1 cellular context compared by ENCODE assay signal in genomic region chr1:984476-984814, GRCh38.
TF ChIP-seq lines count a peak whose summit lies in the region.

No MANE protein-coding gene starts in this region.

TF ChIP-seq in HEK293, 187 proteins besides CTCF, POLR2A, EP300 and RAD21 (continued from another document):
- no peak for TF ChIP-seq ZFHX2 (tag by site-specific recombination; conservative IDR thresholded peaks at IDR 0.05)
- no peak for TF ChIP-seq KLF9 (tag by site-specific recombination; IDR thresholded peaks at IDR 0.05; ENCODE audit: low read depth)
- no peak for TF ChIP-seq HOXA7 (CRISPR knock-in tag; IDR thresholded peaks at IDR 0.05; ENCODE audit: borderline replicate concordance)
- no peak for TF ChIP-seq TRIM28 (IDR thresholded peaks at IDR 0.05; ENCODE audit: borderline replicate concordance, low read length)
- no peak for TF ChIP-seq ZNF112 (tag by site-specific recombination; IDR thresholded peaks at IDR 0.05)
- TF ChIP-seq ZNF639 (tag by site-specific recombination; IDR thresholded peaks at IDR 0.05), result 0 out of 2 replicates have a peak, but pooled peaks have one; percentile 35
- no peak for TF ChIP-seq ZNF391 (tag by site-specific recombination; IDR thresholded peaks at IDR 0.05; ENCODE audit: borderline replicate concordance, low read depth)
- peak; percentile 38; the same call in 1 of the 2 replicates for TF ChIP-seq ZNF501 (tag by site-specific recombination; IDR thresholded peaks at IDR 0.05)
- TF ChIP-seq TCF7L2 (IDR thresholded peaks at IDR 0.05; ENCODE audit: borderline replicate concordance, low read depth, low read length), result no peak
- no peak for TF ChIP-seq PBX3 (CRISPR knock-in tag; IDR thresholded peaks at IDR 0.05)
- no peak for TF ChIP-seq ZNF701 (tag by site-specific recombination; IDR thresholded peaks at IDR 0.05)
- TF ChIP-seq, protein P1, sequence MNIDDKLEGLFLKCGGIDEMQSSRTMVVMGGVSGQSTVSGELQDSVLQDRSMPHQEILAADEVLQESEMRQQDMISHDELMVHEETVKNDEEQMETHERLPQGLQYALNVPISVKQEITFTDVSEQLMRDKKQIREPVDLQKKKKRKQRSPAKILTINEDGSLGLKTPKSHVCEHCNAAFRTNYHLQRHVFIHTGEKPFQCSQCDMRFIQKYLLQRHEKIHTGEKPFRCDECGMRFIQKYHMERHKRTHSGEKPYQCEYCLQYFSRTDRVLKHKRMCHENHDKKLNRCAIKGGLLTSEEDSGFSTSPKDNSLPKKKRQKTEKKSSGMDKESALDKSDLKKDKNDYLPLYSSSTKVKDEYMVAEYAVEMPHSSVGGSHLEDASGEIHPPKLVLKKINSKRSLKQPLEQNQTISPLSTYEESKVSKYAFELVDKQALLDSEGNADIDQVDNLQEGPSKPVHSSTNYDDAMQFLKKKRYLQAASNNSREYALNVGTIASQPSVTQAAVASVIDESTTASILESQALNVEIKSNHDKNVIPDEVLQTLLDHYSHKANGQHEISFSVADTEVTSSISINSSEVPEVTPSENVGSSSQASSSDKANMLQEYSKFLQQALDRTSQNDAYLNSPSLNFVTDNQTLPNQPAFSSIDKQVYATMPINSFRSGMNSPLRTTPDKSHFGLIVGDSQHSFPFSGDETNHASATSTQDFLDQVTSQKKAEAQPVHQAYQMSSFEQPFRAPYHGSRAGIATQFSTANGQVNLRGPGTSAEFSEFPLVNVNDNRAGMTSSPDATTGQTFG (tag by site-specific recombination; IDR thresholded peaks at IDR 0.05; ENCODE audit: borderline replicate concordance), result no peak
- no peak for TF ChIP-seq ZNF768 (tag by site-specific recombination; IDR thresholded peaks at IDR 0.05)
- no peak for TF ChIP-seq ZNF211 (tag by site-specific recombination; IDR thresholded peaks at IDR 0.05; ENCODE audit: low read depth)
- TF ChIP-seq GLI2 (tag by site-specific recombination; IDR thresholded peaks at IDR 0.05; ENCODE audit: borderline replicate concordance, low read depth), result peak; percentile 72; the same call in 1 of the 2 replicates
- TF ChIP-seq, protein P2, sequence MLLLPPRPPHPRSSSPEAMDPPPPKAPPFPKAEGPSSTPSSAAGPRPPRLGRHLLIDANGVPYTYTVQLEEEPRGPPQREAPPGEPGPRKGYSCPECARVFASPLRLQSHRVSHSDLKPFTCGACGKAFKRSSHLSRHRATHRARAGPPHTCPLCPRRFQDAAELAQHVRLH (tag by site-specific recombination; IDR thresholded peaks at IDR 0.05), result no peak
- no peak for TF ChIP-seq ZBTB20 (tag by site-specific recombination; IDR thresholded peaks at IDR 0.05)
- no peak for TF ChIP-seq ZNF621 (tag by site-specific recombination; IDR thresholded peaks at IDR 0.05)
- TF ChIP-seq ZNF792 (tag by site-specific recombination; IDR thresholded peaks at IDR 0.05), result no peak
- no peak for TF ChIP-seq ZNF335 (tag by site-specific recombination; conservative IDR thresholded peaks at IDR 0.05)
- TF ChIP-seq ZNF560 (tag by site-specific recombination; IDR thresholded peaks at IDR 0.05; ENCODE audit: borderline replicate concordance), result peak; percentile 51; the same call in 1 of the 2 replicates
- TF ChIP-seq GLIS1 (tag by site-specific recombination; IDR thresholded peaks at IDR 0.05), result no peak
- TF ChIP-seq KLF17 (tag by site-specific recombination; IDR thresholded peaks at IDR 0.05), result no peak
- TF ChIP-seq ZNF114 (tag by site-specific recombination; IDR thresholded peaks at IDR 0.05), result no peak
- no peak for TF ChIP-seq ZNF146 (tag by site-specific recombination; IDR thresholded peaks at IDR 0.05)
- no peak for TF ChIP-seq ZNF624 (tag by site-specific recombination; IDR thresholded peaks at IDR 0.05)
- TF ChIP-seq ZNF791 (tag by site-specific recombination; IDR thresholded peaks at IDR 0.05), result peak; percentile 75; the same call in 1 of the 2 replicates
- TF ChIP-seq ZNF670 (tag by site-specific recombination; IDR thresholded peaks at IDR 0.05; ENCODE audit: low read depth), result no peak
- peak; percentile 82 for TF ChIP-seq ZNF558 (tag by site-specific recombination; IDR thresholded peaks at IDR 0.05)
- peak; percentile 26; the same call in 1 of the 2 replicates for TF ChIP-seq ZSCAN23 (tag by site-specific recombination; IDR thresholded peaks at IDR 0.05)
- TF ChIP-seq ZNF426 (tag by site-specific recombination; IDR thresholded peaks at IDR 0.05), result peak; percentile 87
- no peak for TF ChIP-seq ZIC2 (tag by site-specific recombination; IDR thresholded peaks at IDR 0.05)
- TF ChIP-seq ZNF548 (tag by site-specific recombination; IDR thresholded peaks at IDR 0.05), result no peak
- TF ChIP-seq ZNF23 (tag by site-specific recombination; IDR thresholded peaks at IDR 0.05; ENCODE audit: borderline replicate concordance), result no peak
- no peak for TF ChIP-seq KLF8 (tag by site-specific recombination; IDR thresholded peaks at IDR 0.05)
- peak; percentile 61; the same call in 1 of the 2 replicates for TF ChIP-seq ZNF223 (tag by site-specific recombination; IDR thresholded peaks at IDR 0.05)
- peak; percentile 65; the same call in 1 of the 2 replicates for TF ChIP-seq ZNF292 (tag by site-specific recombination; IDR thresholded peaks at IDR 0.05; ENCODE audit: borderline replicate concordance, low read depth)
- peak; percentile 32; the same call in 1 of the 2 replicates for TF ChIP-seq AEBP2 (tag by site-specific recombination; IDR thresholded peaks at IDR 0.05; ENCODE audit: borderline replicate concordance)
- TF ChIP-seq ZNF473 (tag by site-specific recombination; IDR thresholded peaks at IDR 0.05), result no peak
- no peak for TF ChIP-seq ZNF157 (tag by site-specific recombination; IDR thresholded peaks at IDR 0.05)
- no peak for TF ChIP-seq ZNF776 (tag by site-specific recombination; IDR thresholded peaks at IDR 0.05; ENCODE audit: borderline replicate concordance)
- TF ChIP-seq GLI4 (tag by site-specific recombination; IDR thresholded peaks at IDR 0.05), result no peak
- peak; percentile 93 for TF ChIP-seq ZNF394 (tag by site-specific recombination; IDR thresholded peaks at IDR 0.05; ENCODE audit: borderline replicate concordance)
- peak; percentile 59; the same call in 1 of the 2 replicates for TF ChIP-seq GFI1B (tag by site-specific recombination; IDR thresholded peaks at IDR 0.05)
- TF ChIP-seq ZBTB1 (tag by site-specific recombination; IDR thresholded peaks at IDR 0.05), result no peak
- TF ChIP-seq ZNF121 (tag by site-specific recombination; IDR thresholded peaks at IDR 0.05), result no peak
- no peak for TF ChIP-seq FEZF1 (tag by site-specific recombination; IDR thresholded peaks at IDR 0.05)
- TF ChIP-seq, protein P3, sequence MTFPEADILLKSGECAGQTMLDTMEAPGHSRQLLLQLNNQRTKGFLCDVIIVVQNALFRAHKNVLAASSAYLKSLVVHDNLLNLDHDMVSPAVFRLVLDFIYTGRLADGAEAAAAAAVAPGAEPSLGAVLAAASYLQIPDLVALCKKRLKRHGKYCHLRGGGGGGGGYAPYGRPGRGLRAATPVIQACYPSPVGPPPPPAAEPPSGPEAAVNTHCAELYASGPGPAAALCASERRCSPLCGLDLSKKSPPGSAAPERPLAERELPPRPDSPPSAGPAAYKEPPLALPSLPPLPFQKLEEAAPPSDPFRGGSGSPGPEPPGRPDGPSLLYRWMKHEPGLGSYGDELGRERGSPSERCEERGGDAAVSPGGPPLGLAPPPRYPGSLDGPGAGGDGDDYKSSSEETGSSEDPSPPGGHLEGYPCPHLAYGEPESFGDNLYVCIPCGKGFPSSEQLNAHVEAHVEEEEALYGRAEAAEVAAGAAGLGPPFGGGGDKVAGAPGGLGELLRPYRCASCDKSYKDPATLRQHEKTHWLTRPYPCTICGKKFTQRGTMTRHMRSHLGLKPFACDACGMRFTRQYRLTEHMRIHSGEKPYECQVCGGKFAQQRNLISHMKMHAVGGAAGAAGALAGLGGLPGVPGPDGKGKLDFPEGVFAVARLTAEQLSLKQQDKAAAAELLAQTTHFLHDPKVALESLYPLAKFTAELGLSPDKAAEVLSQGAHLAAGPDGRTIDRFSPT (tag by site-specific recombination; IDR thresholded peaks at IDR 0.05), result no peak
- TF ChIP-seq YY2 (tag by site-specific recombination; IDR thresholded peaks at IDR 0.05), result no peak
- TF ChIP-seq, protein P4, sequence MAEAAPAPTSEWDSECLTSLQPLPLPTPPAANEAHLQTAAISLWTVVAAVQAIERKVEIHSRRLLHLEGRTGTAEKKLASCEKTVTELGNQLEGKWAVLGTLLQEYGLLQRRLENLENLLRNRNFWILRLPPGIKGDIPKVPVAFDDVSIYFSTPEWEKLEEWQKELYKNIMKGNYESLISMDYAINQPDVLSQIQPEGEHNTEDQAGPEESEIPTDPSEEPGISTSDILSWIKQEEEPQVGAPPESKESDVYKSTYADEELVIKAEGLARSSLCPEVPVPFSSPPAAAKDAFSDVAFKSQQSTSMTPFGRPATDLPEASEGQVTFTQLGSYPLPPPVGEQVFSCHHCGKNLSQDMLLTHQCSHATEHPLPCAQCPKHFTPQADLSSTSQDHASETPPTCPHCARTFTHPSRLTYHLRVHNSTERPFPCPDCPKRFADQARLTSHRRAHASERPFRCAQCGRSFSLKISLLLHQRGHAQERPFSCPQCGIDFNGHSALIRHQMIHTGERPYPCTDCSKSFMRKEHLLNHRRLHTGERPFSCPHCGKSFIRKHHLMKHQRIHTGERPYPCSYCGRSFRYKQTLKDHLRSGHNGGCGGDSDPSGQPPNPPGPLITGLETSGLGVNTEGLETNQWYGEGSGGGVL (tag by site-specific recombination; IDR thresholded peaks at IDR 0.05), result no peak
- no peak for TF ChIP-seq ZNF174 (tag by site-specific recombination; IDR thresholded peaks at IDR 0.05)
- TF ChIP-seq ZNF544 (tag by site-specific recombination; IDR thresholded peaks at IDR 0.05), result no peak
